ENCODE assay signal across 1 cellular context in the genomic region with DNA sequence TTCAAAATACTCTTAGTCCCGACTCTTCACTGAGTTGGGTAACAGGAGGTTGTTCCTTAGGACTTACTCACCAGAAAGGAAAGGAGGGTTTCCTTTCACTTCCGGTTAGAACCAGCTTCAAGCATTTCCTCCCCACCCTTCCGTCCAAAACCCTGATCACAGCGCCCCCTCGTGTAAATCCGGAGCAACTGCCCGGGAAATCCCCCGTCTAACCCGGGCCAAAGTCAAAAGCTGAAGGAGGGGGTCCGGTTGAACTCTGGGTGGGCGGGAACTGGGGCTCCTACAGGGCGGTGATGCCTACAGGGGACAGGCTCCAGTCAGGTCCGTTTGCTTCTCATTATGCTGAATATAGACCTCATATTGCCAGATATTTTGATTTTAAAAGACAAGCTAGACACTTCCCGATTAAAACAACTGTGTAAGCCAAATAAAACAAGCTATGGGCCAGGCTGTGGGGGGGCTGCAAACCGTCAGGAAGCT.
TF ChIP-seq lines count a peak whose summit lies in the region.

No MANE protein-coding gene starts in this region.

TF ChIP-seq in A549, 52 proteins besides CTCF, POLR2A, EP300 and RAD21 (continued from another document):
- TF ChIP-seq, protein P1, sequence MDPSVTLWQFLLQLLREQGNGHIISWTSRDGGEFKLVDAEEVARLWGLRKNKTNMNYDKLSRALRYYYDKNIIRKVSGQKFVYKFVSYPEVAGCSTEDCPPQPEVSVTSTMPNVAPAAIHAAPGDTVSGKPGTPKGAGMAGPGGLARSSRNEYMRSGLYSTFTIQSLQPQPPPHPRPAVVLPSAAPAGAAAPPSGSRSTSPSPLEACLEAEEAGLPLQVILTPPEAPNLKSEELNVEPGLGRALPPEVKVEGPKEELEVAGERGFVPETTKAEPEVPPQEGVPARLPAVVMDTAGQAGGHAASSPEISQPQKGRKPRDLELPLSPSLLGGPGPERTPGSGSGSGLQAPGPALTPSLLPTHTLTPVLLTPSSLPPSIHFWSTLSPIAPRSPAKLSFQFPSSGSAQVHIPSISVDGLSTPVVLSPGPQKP (IDR thresholded peaks at IDR 0.05; ENCODE audit: low read depth, low read length), result no peak
- TF ChIP-seq SMC3 (IDR thresholded peaks at IDR 0.05) (peak; percentile 60), EHMT2 (IDR thresholded peaks at IDR 0.05; ENCODE audit: low read depth) (no peak), HOXB13 (CRISPR knock-in tag; IDR thresholded peaks at IDR 0.05; ENCODE audit: low read depth) (no peak), CHD4 (IDR thresholded peaks at IDR 0.05; ENCODE audit: borderline replicate concordance) (no peak), ZC3H11A (IDR thresholded peaks at IDR 0.05) (no peak), MYC (IDR thresholded peaks at IDR 0.05; ENCODE audit: borderline replicate concordance, low read length) (no peak), MAZ (IDR thresholded peaks at IDR 0.05; ENCODE audit: borderline replicate concordance, low read depth, low read length) (peak; percentile 92; the same call in 1 of the 2 replicates), HDAC2 (IDR thresholded peaks at IDR 0.05) (no peak), SREBF2 (IDR thresholded peaks at IDR 0.05) (no peak), PBX3 (IDR thresholded peaks at IDR 0.05) (no peak), FOSL2 (IDR thresholded peaks at IDR 0.05) (no peak), FOSL2 (CRISPR knock-in tag; IDR thresholded peaks at IDR 0.05) (no peak), ZFP36 (IDR thresholded peaks at IDR 0.05; ENCODE audit: borderline replicate concordance, partially characterized antibody) (no peak), POLR2AphosphoS2 (conservative IDR thresholded peaks at IDR 0.05; ENCODE audit: low read length) (no peak), NFE2L2 (conservative IDR thresholded peaks at IDR 0.05; ENCODE audit: low read length) (no peak), CEBPB (IDR thresholded peaks at IDR 0.05) (0 out of 4 replicates have a peak, but pooled peaks of 1 of the 2 experiments have one; percentile 23)
- TF ChIP-seq, protein P2, sequence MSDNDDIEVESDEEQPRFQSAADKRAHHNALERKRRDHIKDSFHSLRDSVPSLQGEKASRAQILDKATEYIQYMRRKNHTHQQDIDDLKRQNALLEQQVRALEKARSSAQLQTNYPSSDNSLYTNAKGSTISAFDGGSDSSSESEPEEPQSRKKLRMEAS (IDR thresholded peaks at IDR 0.05), result peak; percentile 47; the same call in 1 of the 2 replicates
